1 cellular context compared by ENCODE assay signal in the genomic region with DNA sequence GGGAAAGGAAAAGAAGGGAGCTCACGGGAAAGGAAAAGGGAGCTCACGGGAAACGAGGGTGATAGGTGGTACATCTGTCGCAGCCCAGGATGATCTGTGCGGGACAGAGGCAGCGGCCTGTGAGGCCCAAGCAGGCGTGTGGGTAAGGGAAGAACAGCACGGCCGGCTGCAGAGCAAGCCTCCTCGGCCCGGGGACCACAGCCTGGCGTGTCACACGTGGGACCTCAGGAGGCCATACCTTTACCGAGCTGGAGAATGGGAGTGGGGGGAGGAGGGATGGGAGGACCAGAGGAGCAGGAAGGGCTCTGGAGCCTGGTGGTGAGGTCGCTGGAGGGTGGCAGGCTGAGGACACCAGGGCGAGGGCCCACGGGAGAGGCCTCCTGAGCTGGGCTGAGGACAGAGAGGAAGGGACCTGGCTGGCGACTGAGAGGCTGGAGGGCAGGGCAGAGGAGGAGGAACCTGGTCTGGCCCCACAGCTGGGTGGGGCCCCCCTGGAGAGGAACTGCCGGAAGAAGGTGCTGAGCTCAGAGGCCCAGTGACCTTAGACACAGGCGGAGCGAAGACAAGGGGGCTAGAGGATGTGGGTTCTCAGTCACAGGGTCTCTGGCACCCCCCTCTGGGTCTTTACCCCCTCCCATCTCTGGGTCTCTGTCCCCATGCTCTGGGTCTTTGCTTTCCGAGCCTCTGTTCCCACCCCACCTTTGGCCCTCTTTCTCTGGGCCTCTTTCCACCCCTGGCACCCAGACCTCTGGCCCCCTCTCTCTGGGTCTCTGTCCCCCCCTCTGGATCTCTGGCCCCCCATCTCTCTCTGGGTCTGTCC.
TF ChIP-seq lines count a peak whose summit lies in the region.

No MANE protein-coding gene starts in this region.

TF ChIP-seq in K562, 482 proteins besides CTCF, POLR2A, EP300 and RAD21 (continued from another document and continues in another):
- TF ChIP-seq, protein P1, sequence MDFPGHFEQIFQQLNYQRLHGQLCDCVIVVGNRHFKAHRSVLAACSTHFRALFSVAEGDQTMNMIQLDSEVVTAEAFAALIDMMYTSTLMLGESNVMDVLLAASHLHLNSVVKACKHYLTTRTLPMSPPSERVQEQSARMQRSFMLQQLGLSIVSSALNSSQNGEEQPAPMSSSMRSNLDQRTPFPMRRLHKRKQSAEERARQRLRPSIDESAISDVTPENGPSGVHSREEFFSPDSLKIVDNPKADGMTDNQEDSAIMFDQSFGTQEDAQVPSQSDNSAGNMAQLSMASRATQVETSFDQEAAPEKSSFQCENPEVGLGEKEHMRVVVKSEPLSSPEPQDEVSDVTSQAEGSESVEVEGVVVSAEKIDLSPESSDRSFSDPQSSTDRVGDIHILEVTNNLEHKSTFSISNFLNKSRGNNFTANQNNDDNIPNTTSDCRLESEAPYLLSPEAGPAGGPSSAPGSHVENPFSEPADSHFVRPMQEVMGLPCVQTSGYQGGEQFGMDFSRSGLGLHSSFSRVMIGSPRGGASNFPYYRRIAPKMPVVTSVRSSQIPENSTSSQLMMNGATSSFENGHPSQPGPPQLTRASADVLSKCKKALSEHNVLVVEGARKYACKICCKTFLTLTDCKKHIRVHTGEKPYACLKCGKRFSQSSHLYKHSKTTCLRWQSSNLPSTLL (IDR thresholded peaks at IDR 0.05) = peak; percentile 22; the same call in 1 of the 2 replicates
- TF ChIP-seq RB1 (IDR thresholded peaks at IDR 0.05; ENCODE audit: low read depth) (peak; percentile 26; the same call in 1 of the 2 replicates), TOE1 (IDR thresholded peaks at IDR 0.05; ENCODE audit: borderline replicate concordance) (peak; percentile 67), TOE1 (CRISPR knock-in tag; IDR thresholded peaks at IDR 0.05; ENCODE audit: borderline replicate concordance, low read depth) (0 out of 2 replicates have a peak, but pooled peaks have one; percentile 64), RNF2 (IDR thresholded peaks at IDR 0.05) (peak; percentile 55; the same call in 1 of the 2 replicates), ZNF134 (CRISPR knock-in tag; conservative IDR thresholded peaks at IDR 0.05) (0 out of 2 replicates have a peak, but pooled peaks have one; percentile 4), HNRNPUL1 (IDR thresholded peaks at IDR 0.05; ENCODE audit: low read length) (no peak), LARP7 (IDR thresholded peaks at IDR 0.05) (0 out of 2 replicates have a peak, but pooled peaks have one; percentile 20), CCNT2 (IDR thresholded peaks at IDR 0.05; ENCODE audit: borderline replicate concordance, extremely low read depth, insufficient read length, low read depth, low read length) (peak; percentile 74), POLR2G (IDR thresholded peaks at IDR 0.05; ENCODE audit: low read depth, low read length) (peak; percentile 88), SMAD4 (CRISPR knock-in tag; conservative IDR thresholded peaks at IDR 0.05) (peak; percentile 89), BHLHE40 (IDR thresholded peaks at IDR 0.05; ENCODE audit: low read length) (0 out of 2 replicates have a peak, but pooled peaks have one; percentile 5), ZNF263 (CRISPR knock-in tag; IDR thresholded peaks at IDR 0.05; ENCODE audit: borderline replicate concordance) (peak; percentile 100), KDM4B (IDR thresholded peaks at IDR 0.05; ENCODE audit: borderline replicate concordance in 2 of 2, low read depth in 1 of 2) (peak in 1 of 2 experiments; percentile 70; a peak in 1 of 4 replicates), NEUROD1 (IDR thresholded peaks at IDR 0.05; ENCODE audit: borderline replicate concordance, low read depth, low read length, partially characterized antibody) (peak; percentile 41), NELFE (IDR thresholded peaks at IDR 0.05; ENCODE audit: insufficient read depth, insufficient read length) (no peak), SRF (CRISPR knock-in tag; IDR thresholded peaks at IDR 0.05) (peak in 1 of 2 experiments; percentile 77; a peak in 1 of 4 replicates), DDX20 (tag; IDR thresholded peaks at IDR 0.05; ENCODE audit: low read depth) (no peak), ZNF384 (IDR thresholded peaks at IDR 0.05; ENCODE audit: low read depth, low read length) (peak; percentile 19; the same call in 1 of the 2 replicates), SOX6 (IDR thresholded peaks at IDR 0.05) (0 out of 2 replicates have a peak, but pooled peaks have one; percentile 62), MYC (IDR thresholded peaks at IDR 0.05; ENCODE audit: low read depth, low read length) (peak; percentile 78), MYC (CRISPR knock-in tag; IDR thresholded peaks at IDR 0.05; ENCODE audit: borderline replicate concordance, low read depth) (peak; percentile 18; the same call in 1 of the 2 replicates), GTF2F1 (IDR thresholded peaks at IDR 0.05; ENCODE audit: low read depth, low read length) (peak; percentile 62; the same call in 1 of the 2 replicates), MBD2 (IDR thresholded peaks at IDR 0.05; ENCODE audit: borderline replicate concordance, low read depth) (peak; percentile 62)
- TF ChIP-seq, protein P2, sequence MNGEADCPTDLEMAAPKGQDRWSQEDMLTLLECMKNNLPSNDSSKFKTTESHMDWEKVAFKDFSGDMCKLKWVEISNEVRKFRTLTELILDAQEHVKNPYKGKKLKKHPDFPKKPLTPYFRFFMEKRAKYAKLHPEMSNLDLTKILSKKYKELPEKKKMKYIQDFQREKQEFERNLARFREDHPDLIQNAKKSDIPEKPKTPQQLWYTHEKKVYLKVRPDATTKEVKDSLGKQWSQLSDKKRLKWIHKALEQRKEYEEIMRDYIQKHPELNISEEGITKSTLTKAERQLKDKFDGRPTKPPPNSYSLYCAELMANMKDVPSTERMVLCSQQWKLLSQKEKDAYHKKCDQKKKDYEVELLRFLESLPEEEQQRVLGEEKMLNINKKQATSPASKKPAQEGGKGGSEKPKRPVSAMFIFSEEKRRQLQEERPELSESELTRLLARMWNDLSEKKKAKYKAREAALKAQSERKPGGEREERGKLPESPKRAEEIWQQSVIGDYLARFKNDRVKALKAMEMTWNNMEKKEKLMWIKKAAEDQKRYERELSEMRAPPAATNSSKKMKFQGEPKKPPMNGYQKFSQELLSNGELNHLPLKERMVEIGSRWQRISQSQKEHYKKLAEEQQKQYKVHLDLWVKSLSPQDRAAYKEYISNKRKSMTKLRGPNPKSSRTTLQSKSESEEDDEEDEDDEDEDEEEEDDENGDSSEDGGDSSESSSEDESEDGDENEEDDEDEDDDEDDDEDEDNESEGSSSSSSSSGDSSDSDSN (IDR thresholded peaks at IDR 0.05; ENCODE audit: borderline replicate concordance in 1 of 2, low read depth in 2 of 2, low read length in 2 of 2) = no peak
- TF ChIP-seq, protein P3, sequence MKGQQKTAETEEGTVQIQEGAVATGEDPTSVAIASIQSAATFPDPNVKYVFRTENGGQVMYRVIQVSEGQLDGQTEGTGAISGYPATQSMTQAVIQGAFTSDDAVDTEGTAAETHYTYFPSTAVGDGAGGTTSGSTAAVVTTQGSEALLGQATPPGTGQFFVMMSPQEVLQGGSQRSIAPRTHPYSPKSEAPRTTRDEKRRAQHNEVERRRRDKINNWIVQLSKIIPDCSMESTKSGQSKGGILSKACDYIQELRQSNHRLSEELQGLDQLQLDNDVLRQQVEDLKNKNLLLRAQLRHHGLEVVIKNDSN (CRISPR knock-in tag; IDR thresholded peaks at IDR 0.05) = peak; percentile 51
- TF ChIP-seq, protein P4, sequence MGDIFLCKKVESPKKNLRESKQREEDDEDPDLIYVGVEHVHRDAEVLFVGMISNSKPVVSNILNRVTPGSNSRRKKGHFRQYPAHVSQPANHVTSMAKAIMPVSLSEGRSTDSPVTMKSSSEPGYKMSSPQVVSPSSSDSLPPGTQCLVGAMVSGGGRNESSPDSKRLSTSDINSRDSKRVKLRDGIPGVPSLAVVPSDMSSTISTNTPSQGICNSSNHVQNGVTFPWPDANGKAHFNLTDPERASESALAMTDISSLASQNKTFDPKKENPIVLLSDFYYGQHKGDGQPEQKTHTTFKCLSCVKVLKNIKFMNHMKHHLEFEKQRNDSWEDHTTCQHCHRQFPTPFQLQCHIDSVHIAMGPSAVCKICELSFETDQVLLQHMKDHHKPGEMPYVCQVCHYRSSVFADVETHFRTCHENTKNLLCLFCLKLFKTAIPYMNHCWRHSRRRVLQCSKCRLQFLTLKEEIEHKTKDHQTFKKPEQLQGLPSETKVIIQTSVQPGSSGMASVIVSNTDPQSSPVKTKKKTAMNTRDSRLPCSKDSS (IDR thresholded peaks at IDR 0.05; ENCODE audit: low read depth, partially characterized antibody) = no peak
- TF ChIP-seq, protein P5, sequence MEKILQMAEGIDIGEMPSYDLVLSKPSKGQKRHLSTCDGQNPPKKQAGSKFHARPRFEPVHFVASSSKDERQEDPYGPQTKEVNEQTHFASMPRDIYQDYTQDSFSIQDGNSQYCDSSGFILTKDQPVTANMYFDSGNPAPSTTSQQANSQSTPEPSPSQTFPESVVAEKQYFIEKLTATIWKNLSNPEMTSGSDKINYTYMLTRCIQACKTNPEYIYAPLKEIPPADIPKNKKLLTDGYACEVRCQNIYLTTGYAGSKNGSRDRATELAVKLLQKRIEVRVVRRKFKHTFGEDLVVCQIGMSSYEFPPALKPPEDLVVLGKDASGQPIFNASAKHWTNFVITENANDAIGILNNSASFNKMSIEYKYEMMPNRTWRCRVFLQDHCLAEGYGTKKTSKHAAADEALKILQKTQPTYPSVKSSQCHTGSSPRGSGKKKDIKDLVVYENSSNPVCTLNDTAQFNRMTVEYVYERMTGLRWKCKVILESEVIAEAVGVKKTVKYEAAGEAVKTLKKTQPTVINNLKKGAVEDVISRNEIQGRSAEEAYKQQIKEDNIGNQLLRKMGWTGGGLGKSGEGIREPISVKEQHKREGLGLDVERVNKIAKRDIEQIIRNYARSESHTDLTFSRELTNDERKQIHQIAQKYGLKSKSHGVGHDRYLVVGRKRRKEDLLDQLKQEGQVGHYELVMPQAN (IDR thresholded peaks at IDR 0.05; ENCODE audit: borderline replicate concordance) = 0 out of 2 replicates have a peak, but pooled peaks have one; percentile 31
- TF ChIP-seq, protein P6, sequence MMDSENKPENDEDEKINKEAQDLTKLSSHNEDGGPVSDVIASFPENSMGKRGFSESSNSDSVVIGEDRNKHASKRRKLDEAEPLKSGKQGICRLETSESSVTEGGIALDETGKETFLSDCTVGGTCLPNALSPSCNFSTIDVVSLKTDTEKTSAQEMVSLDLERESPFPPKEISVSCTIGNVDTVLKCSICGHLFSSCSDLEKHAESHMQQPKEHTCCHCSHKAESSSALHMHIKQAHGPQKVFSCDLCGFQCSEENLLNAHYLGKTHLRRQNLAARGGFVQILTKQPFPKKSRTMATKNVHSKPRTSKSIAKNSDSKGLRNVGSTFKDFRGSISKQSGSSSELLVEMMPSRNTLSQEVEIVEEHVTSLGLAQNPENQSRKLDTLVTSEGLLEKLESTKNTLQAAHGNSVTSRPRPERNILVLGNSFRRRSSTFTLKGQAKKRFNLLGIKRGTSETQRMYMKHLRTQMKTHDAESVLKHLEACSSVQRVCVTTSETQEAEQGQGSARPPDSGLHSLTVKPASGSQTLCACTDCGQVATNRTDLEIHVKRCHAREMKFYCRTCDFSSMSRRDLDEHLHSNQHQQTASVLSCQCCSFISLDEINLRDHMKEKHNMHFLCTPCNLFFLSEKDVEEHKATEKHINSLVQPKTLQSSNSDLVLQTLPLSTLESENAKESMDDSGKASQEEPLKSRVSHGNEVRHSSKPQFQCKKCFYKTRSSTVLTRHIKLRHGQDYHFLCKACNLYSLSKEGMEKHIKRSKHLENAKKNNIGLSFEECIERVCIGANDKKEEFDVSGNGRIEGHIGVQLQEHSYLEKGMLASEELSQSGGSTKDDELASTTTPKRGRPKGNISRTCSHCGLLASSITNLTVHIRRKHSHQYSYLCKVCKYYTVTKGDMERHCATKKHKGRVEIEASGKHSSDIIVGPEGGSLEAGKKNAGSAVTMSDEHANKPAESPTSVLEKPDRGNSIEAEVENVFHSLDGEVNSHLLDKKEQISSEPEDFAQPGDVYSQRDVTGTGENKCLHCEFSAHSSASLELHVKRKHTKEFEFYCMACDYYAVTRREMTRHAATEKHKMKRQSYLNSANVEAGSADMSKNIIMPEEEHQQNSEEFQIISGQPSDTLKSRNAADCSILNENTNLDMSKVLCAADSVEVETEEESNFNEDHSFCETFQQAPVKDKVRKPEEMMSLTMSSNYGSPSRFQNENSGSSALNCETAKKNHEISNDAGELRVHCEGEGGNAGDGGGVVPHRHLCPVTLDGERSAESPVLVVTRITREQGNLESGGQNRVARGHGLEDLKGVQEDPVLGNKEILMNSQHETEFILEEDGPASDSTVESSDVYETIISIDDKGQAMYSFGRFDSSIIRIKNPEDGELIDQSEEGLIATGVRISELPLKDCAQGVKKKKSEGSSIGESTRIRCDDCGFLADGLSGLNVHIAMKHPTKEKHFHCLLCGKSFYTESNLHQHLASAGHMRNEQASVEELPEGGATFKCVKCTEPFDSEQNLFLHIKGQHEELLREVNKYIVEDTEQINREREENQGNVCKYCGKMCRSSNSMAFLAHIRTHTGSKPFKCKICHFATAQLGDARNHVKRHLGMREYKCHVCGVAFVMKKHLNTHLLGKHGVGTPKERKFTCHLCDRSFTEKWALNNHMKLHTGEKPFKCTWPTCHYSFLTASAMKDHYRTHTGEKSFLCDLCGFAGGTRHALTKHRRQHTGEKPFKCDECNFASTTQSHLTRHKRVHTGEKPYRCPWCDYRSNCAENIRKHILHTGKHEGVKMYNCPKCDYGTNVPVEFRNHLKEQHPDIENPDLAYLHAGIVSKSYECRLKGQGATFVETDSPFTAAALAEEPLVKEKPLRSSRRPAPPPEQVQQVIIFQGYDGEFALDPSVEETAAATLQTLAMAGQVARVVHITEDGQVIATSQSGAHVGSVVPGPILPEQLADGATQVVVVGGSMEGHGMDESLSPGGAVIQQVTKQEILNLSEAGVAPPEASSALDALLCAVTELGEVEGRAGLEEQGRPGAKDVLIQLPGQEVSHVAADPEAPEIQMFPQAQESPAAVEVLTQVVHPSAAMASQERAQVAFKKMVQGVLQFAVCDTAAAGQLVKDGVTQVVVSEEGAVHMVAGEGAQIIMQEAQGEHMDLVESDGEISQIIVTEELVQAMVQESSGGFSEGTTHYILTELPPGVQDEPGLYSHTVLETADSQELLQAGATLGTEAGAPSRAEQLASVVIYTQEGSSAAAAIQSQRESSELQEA (IDR thresholded peaks at IDR 0.05; ENCODE audit: low read depth) = no peak
